14 cellular contexts compared by ENCODE assay signal in genomic region chr18:23067236-23067635, GRCh38.
DNase-seq lines count a peak whose midpoint lies in the region; ATAC-seq and TF ChIP-seq lines count a peak whose summit lies in the region.
"Had no signal": no experiment of that assay in that cellular context is flagged by ENCODE, and none has a peak within 500 bp of the region (broad histone marks: within the 10 kb centered on the region; RNA-seq: fewer than 3 reads in every experiment).

No MANE protein-coding gene starts in this region.

- H3K27ac ChIP-seq in stomach, result peak overlapping the region in 1 of 5 donors; percentile 38
- no peak overlapping the region for H3K27ac ChIP-seq in colonic mucosa
- H3K27ac ChIP-seq: dorsolateral prefrontal cortex, tibial artery had no signal

- TF ChIP-seq CTCF in NB4 (IDR thresholded peaks at IDR 0.05; ENCODE audit: low read depth, low read length) (no peak), epithelial cell of esophagus (IDR thresholded peaks at IDR 0.05; ENCODE audit: insufficient read depth, low read depth, low read length, missing control alignments) (no peak), stomach (IDR thresholded peaks at IDR 0.05) (no peak), colonic mucosa (IDR thresholded peaks at IDR 0.05) (no peak)

- H3K9ac ChIP-seq in colonic mucosa (ENCODE audit: low read depth in 2 of 2, low read length in 2 of 2), result no peak overlapping the region

- peaks cover 45% of the 10 kb centered on the region for H3K4me1 Mint-ChIP-seq in activated naive CD4-positive, alpha-beta T cell treated with anti-CD3 and anti-CD28 coated beads for 36 hours (ENCODE audit: low read depth)
- peaks cover 42% of the 10 kb centered on the region for H3K4me1 Mint-ChIP-seq in T-helper 17 cell

- WGBS in stomach, 5 donors, result 26 to 65% (median 39%) methylated on average over 4 of the region's 4 CpGs

- H3K4me3 ChIP-seq in NB4 (ENCODE audit: low read depth, low read length), result no peak overlapping the region
- no peak overlapping the region for H3K4me3 ChIP-seq in epithelial cell of esophagus (ENCODE audit: low read length)
- H3K4me3 ChIP-seq in stomach, result no peak overlapping the region
- no peak overlapping the region for H3K4me3 ChIP-seq in colonic mucosa
- H3K4me3 ChIP-seq: dorsolateral prefrontal cortex, tibial artery had no signal

- H3K9me3 ChIP-seq in stomach, result no peaks in the 10 kb centered on the region
- H3K9me3 ChIP-seq in colonic mucosa, result no peaks in the 10 kb centered on the region
- no peaks in the 10 kb centered on the region for H3K9me3 ChIP-seq in T-helper 17 cell (ENCODE audit: control insufficient read depth, low read length, poor library complexity, severe bottlenecking)
- H3K9me3 ChIP-seq: tibial artery had no signal

- H3K4me1 ChIP-seq in stomach (peaks cover 0 to 23% (median 6%) of the 10 kb centered on the region in 4 donors), colonic mucosa (no peaks in the 10 kb centered on the region)
- H3K4me1 ChIP-seq: tibial artery had no signal

- no peak overlapping the region for H3K27ac Mint-ChIP-seq in activated naive CD4-positive, alpha-beta T cell treated with anti-CD3 and anti-CD28 coated beads for 36 hours
- H3K27ac Mint-ChIP-seq in T-helper 17 cell, result no peak overlapping the region
- H3K27ac Mint-ChIP-seq: activated CD4-positive, alpha-beta T cell treated with anti-CD3 and anti-CD28 coated beads, Interleukin-2, amount 10 ng/mL, durations not matched to agents 24 days and 14 days; progenitor cell of endocrine pancreas had no signal

- H3K27me3 Mint-ChIP-seq in activated naive CD4-positive, alpha-beta T cell treated with anti-CD3 and anti-CD28 coated beads for 36 hours (ENCODE audit: low read depth), result no peaks in the 10 kb centered on the region
- H3K27me3 Mint-ChIP-seq in T-helper 17 cell, result no peaks in the 10 kb centered on the region
- H3K27me3 Mint-ChIP-seq: progenitor cell of endocrine pancreas had no signal

- H3K36me3 Mint-ChIP-seq in activated naive CD4-positive, alpha-beta T cell treated with anti-CD3 and anti-CD28 coated beads for 36 hours (ENCODE audit: low read depth), result peaks cover 1% of the 10 kb centered on the region
- H3K36me3 Mint-ChIP-seq in T-helper 17 cell (ENCODE audit: low read depth), result peaks cover 2% of the 10 kb centered on the region

- H3K4me3 Mint-ChIP-seq in activated naive CD4-positive, alpha-beta T cell treated with anti-CD3 and anti-CD28 coated beads for 36 hours, result no peak overlapping the region
- H3K4me3 Mint-ChIP-seq in T-helper 17 cell, result no peak overlapping the region

- DNase-seq in activated naive CD4-positive, alpha-beta T cell treated with anti-CD3 and anti-CD28 coated beads for 36 hours, result peak; percentile 17
- no peak for DNase-seq in activated naive CD4-positive, alpha-beta T cell treated with anti-CD3 and anti-CD28 coated beads, Interleukin-2, amount 50 U/mL, for 16 hours
- DNase-seq in NB4 (ENCODE audit: low read depth), result peak; percentile 18
- peak; percentile 14 for DNase-seq in epithelial cell of esophagus (ENCODE audit: low read depth)
- peak; percentile 13 for DNase-seq in stomach
- no peak for DNase-seq in colonic mucosa
- no peak for DNase-seq in T-helper 17 cell
- DNase-seq: activated CD4-positive, alpha-beta T cell treated with anti-CD3 and anti-CD28 coated beads, Interleukin-2, amount 10 ng/mL, durations not matched to agents 24 days and 14 days; activated T-cell treated with anti-CD3 and anti-CD28 coated beads, Interleukin-2, amount 50 U/mL, for 48 hours; dorsolateral prefrontal cortex; stimulated activated CD4-positive, alpha-beta T cell treated with anti-CD3 and anti-CD28 coated beads, Interleukin-15, amount 100 ng/mL, for 24 hours; tibial artery had no signal

- ATAC-seq in HG03342 (IDR thresholded peaks at IDR 0.05; ENCODE audit: unreplicated experiment), result no peak
- no peak for ATAC-seq in T-helper 17 cell

- CTCF ChIA-PET in activated naive CD4-positive, alpha-beta T cell treated with anti-CD3 and anti-CD28 coated beads for 36 hours (lab: Charles Lee), result interaction anchor here (0.6 to 1.4 kb wide), 4 partner anchors 9 to 1064 kb away, joined by 3 to 4 read pairs (median 3); no protein-coding TSS in a partner anchor

- H3K9me3 Mint-ChIP-seq in activated naive CD4-positive, alpha-beta T cell treated with anti-CD3 and anti-CD28 coated beads for 36 hours, result peaks cover 9% of the 10 kb centered on the region

- intact Hi-C loops in activated naive CD4-positive, alpha-beta T cell treated with anti-CD3 and anti-CD28 coated beads for 36 hours (cut with micrococcal nuclease), result no loop called here
- intact Hi-C loops in stomach (cut with DNase I; ENCODE audit: low total_unique reads), result no loop called here
- intact Hi-C loops in colonic mucosa (cut with DNase I), result no loop called here

- H3K36me3 ChIP-seq in stomach (no peaks in the 10 kb centered on the region), colonic mucosa (no peaks in the 10 kb centered on the region)
- H3K36me3 ChIP-seq: tibial artery had no signal

- TF ChIP-seq POLR2A in NB4 (IDR thresholded peaks at IDR 0.05; ENCODE audit: extremely low read depth, insufficient read length), result no peak
- no peak for TF ChIP-seq POLR2A in stomach (IDR thresholded peaks at IDR 0.05)

- TF ChIP-seq EP300 in stomach (IDR thresholded peaks at IDR 0.05), result no peak

- H3K27me3 ChIP-seq in stomach (no peaks in the 10 kb centered on the region), colonic mucosa (no peaks in the 10 kb centered on the region)
- H3K27me3 ChIP-seq: dorsolateral prefrontal cortex, tibial artery had no signal

Comparison
In these comparisons a context has a peak if more than half of its experiments do, and no peak if none do; other contexts are left out.
1. DNase-seq: peak in activated naive CD4-positive, alpha-beta T cell treated with anti-CD3 and anti-CD28 coated beads for 36 hours (single experiment), NB4 (single experiment), epithelial cell of esophagus (single experiment) and stomach (single experiment); none in activated naive CD4-positive, alpha-beta T cell treated with anti-CD3 and anti-CD28 coated beads, Interleukin-2, amount 50 U/mL, for 16 hours (single experiment), colonic mucosa (single experiment) and T-helper 17 cell (0 of 3).